Comparison of ENCODE assay signal across 10 cellular contexts in genomic region chr3:44468572-44469520, GRCh38. TPM values are rescaled to one million over a fixed set of nuclear protein-coding genes. Genes with fewer than 3 reads are reported as not detected.
DNase-seq lines count a peak whose midpoint lies in the region; ATAC-seq and TF ChIP-seq lines count a peak whose summit lies in the region.
"Had no signal": no experiment of that assay in that cellular context is flagged by ENCODE, and none has a peak within 500 bp of the region (broad histone marks: within the 10 kb centered on the region; RNA-seq: fewer than 3 reads in every experiment).

No MANE protein-coding gene starts in this region.

- BruUV-seq in PC-3 (replicated peaks; lab: Mats Ljungman, UMichigan) = no TSS peak

- H3K9me3 ChIP-seq in GM23248 (ENCODE audit: low read depth) (no peaks in the 10 kb centered on the region), PC-3 (ENCODE audit: low read length) (no peaks in the 10 kb centered on the region), upper lobe of left lung (no peaks in the 10 kb centered on the region)

- peak overlapping the region; percentile 43 for H3K4me2 ChIP-seq in GM23248 (ENCODE audit: unreplicated experiment)
- peak overlapping the region; percentile 48 for H3K4me2 ChIP-seq in PC-3 (ENCODE audit: low read length)

- TF ChIP-seq EP300 in upper lobe of left lung (IDR thresholded peaks at IDR 0.05) = no peak

- TF ChIP-seq CTCF in PC-3 (conservative IDR thresholded peaks at IDR 0.05; ENCODE audit: low read depth, low read length) (no peak), endothelial cell (IDR thresholded peaks at IDR 0.05; ENCODE audit: unreplicated experiment) (no peak), osteocyte (IDR thresholded peaks at IDR 0.05) (no peak), upper lobe of left lung (IDR thresholded peaks at IDR 0.05) (no peak), GM13976 (IDR thresholded peaks at IDR 0.05; ENCODE audit: borderline replicate concordance, control extremely low read depth, extremely low read depth, insufficient read depth, missing control alignments) (no peak)

- no peaks in the 10 kb centered on the region for H3K9me3 Mint-ChIP-seq in endothelial cell (ENCODE audit: unreplicated experiment)
- H3K9me3 Mint-ChIP-seq in osteocyte (ENCODE audit: unreplicated experiment) = no peaks in the 10 kb centered on the region

- H2AFZ ChIP-seq in GM23248 (peak overlapping the region; percentile 45; the same call in 1 of the 2 replicates), PC-3 (ENCODE audit: low read length) (0 out of 2 replicates have a peak overlapping the region, but pooled peaks have one; percentile 12)

- in situ Hi-C loops in GM23248 (cut with MboI) = no loop called here
- in situ Hi-C loops in GM13976 (cut with MboI; ENCODE audit: low sequenced_read_pairs, unreplicated experiment) = no loop called here

- H3K36me3 ChIP-seq in GM23248 (ENCODE audit: low read depth) (0 out of 2 replicates have a peak, but pooled peaks cover 9% of the 10 kb centered on the region), PC-3 (ENCODE audit: low read depth, low read length) (peaks cover 5% of the 10 kb centered on the region; the same call in 1 of the 2 replicates), upper lobe of left lung (peaks cover 0 to 29% (median 4%) of the 10 kb centered on the region in 4 donors)

- H3K27ac Mint-ChIP-seq in endothelial cell (ENCODE audit: unreplicated experiment) (peak overlapping the region; percentile 57), osteocyte (ENCODE audit: unreplicated experiment) (no peak overlapping the region)

- H3K4me3 Mint-ChIP-seq in endothelial cell (ENCODE audit: unreplicated experiment) (no peak overlapping the region), osteocyte (ENCODE audit: unreplicated experiment) (no peak overlapping the region)

- CTCF ChIA-PET in PC-3 (lab: Charles Lee) = no interaction called here

- no peaks in the 10 kb centered on the region for H3K27me3 Mint-ChIP-seq in endothelial cell (ENCODE audit: unreplicated experiment)
- H3K27me3 Mint-ChIP-seq in osteocyte (ENCODE audit: unreplicated experiment) = no peaks in the 10 kb centered on the region

- H3K9ac ChIP-seq in GM23248 (no peak overlapping the region), PC-3 (ENCODE audit: low read length) (no peak overlapping the region)

- H3K36me3 Mint-ChIP-seq in endothelial cell (ENCODE audit: low read depth, unreplicated experiment) (peaks cover 9% of the 10 kb centered on the region), osteocyte (ENCODE audit: unreplicated experiment) (peaks cover 22% of the 10 kb centered on the region)

- peak; percentile 89 for ATAC-seq in PC-3
- ATAC-seq in upper lobe of left lung (ENCODE audit: low FRiP score in 2 of 2) = no peak

- DNase-seq in GM23248 (peak; percentile 48), PC-3 (peak; percentile 87), endothelial cell (ENCODE audit: low spot score) (no peak), osteocyte (ENCODE audit: extremely low spot score, unreplicated experiment) (peak; percentile 34), upper lobe of left lung (no peak), cerebellar cortex (ENCODE audit: low spot score) (no peak), T-helper 9 cell (no peak), GM13976 (ENCODE audit: low spot score) (no peak)
- DNase-seq: NCI-H2107 had no signal

- H4K20me1 ChIP-seq in GM23248 (ENCODE audit: insufficient read depth) (no peaks in the 10 kb centered on the region), PC-3 (ENCODE audit: low read length) (0 out of 2 replicates have a peak, but pooled peaks cover 4% of the 10 kb centered on the region)

- H3K79me2 ChIP-seq in GM23248 (ENCODE audit: insufficient read depth) = peaks cover 93% of the 10 kb centered on the region
- peaks cover 60% of the 10 kb centered on the region for H3K79me2 ChIP-seq in PC-3 (ENCODE audit: low read length)

- 56 to 65% methylated on average over 9 to 10 of the region's 10 CpGs for WGBS in GM23248 (ENCODE audit: low coverage in 1 of 2, low lambda C conversion rate in 2 of 2, missing lambda C conversion rate in 2 of 2), 2 experiments
- WGBS in upper lobe of left lung, 2 donors = 71 to 87% methylated on average over 8 to 10 of the region's 10 CpGs

- H3K27me3 ChIP-seq in GM23248 (replicated peaks; ENCODE audit: insufficient read depth) = no peaks in the 10 kb centered on the region
- no peaks in the 10 kb centered on the region for H3K27me3 ChIP-seq in PC-3 (ENCODE audit: low read length)
- H3K27me3 ChIP-seq in upper lobe of left lung = no peaks in the 10 kb centered on the region

- no peak overlapping the region for H3K4me3 ChIP-seq in GM23248
- H3K4me3 ChIP-seq in PC-3 (ENCODE audit: low read length) = peak overlapping the region; percentile 10; the same call in 1 of the 2 replicates
- no peak overlapping the region for H3K4me3 ChIP-seq in upper lobe of left lung
- H3K4me3 ChIP-seq: lung had no signal

- intact Hi-C loops in PC-3 (cut with micrococcal nuclease) = no loop called here

- H3K4me1 Mint-ChIP-seq in endothelial cell (ENCODE audit: unreplicated experiment) (peaks cover 3% of the 10 kb centered on the region), osteocyte (ENCODE audit: unreplicated experiment) (peaks cover 20% of the 10 kb centered on the region)

- H3K4me1 ChIP-seq in GM23248 (ENCODE audit: insufficient read depth) (peaks cover 14% of the 10 kb centered on the region; the same call in 1 of the 2 replicates), PC-3 (ENCODE audit: insufficient read depth, low read length) (peaks cover 23% of the 10 kb centered on the region), upper lobe of left lung (peaks cover 0 to 3% (median 0%) of the 10 kb centered on the region in 4 donors)

- POLR2A ChIA-PET in PC-3 (lab: Charles Lee; ENCODE audit: unreplicated experiment) = interaction anchor here (0.6 kb wide), 1 partner anchor 9 kb away, joined by 3 read pairs; no protein-coding TSS in a partner anchor

- no peak for TF ChIP-seq POLR2A in upper lobe of left lung (IDR thresholded peaks at IDR 0.05)

- H3K9me2 ChIP-seq in GM23248 (ENCODE audit: insufficient read depth) = no peaks in the 10 kb centered on the region
- H3K9me2 ChIP-seq in PC-3 (replicated peaks; ENCODE audit: low read length) = no peaks in the 10 kb centered on the region

- H3F3A ChIP-seq in GM23248 (ENCODE audit: insufficient read depth) = no peaks in the 10 kb centered on the region
- H3F3A ChIP-seq in PC-3 (ENCODE audit: low read length, unreplicated experiment) = no peaks in the 10 kb centered on the region

- H3K27ac ChIP-seq in GM23248 (peak overlapping the region; percentile 25; the same call in 1 of the 2 replicates), PC-3 (ENCODE audit: low read length) (peak overlapping the region; percentile 71), upper lobe of left lung (no peak overlapping the region)

RNA-seq across cellular contexts. Expression of gene ZNF445, which starts 8.6 kb away (rescaled TPM):
- 5.9 and 6.8 TPM in 2 replicates for total RNA-seq in GM23248 (2014; rRNA removed; shearing (Covaris generic))
- 2.2 TPM in 2 replicates for polyA plus RNA-seq in GM23248 (2016; fragmentation: Nextera tagmentation; extraction: Ambion mirVana)
- 7.7 and 8.2 TPM in 2 replicates for total RNA-seq in PC-3 (2014; rRNA removed)
- total RNA-seq in endothelial cell (ENCODE audit: unreplicated experiment) = 31.5 TPM
- 26.1 and 28.2 TPM in 2 replicates for total RNA-seq in osteocyte
- total RNA-seq in upper lobe of left lung = 10 to 100 TPM in 4 of 6 donors, 1 to 10 TPM in 2; 6.7 to 20.0 (median 12.9) TPM

Comparison
In these comparisons a context has a peak if more than half of its experiments do, and no peak if none do; other contexts are left out.
1. DNase-seq: peak in GM23248 (single experiment), PC-3 (single experiment) and osteocyte (single experiment); none in endothelial cell (single experiment), upper lobe of left lung (0 of 2), cerebellar cortex (single experiment), T-helper 9 cell (single experiment) and GM13976 (single experiment).
2. H3K27ac ChIP-seq: peak in GM23248 (single experiment) and PC-3 (single experiment); none in upper lobe of left lung (0 of 4).